ENCODE assay signal across 1 cellular context in genomic region chr9:38670542-38671371, GRCh38.
TF ChIP-seq lines count a peak whose summit lies in the region.

No MANE protein-coding gene starts in this region.

TF ChIP-seq in HCT116, 20 proteins besides CTCF, POLR2A, EP300 and RAD21 (continued from another document):
- TF ChIP-seq FOSL1 (IDR thresholded peaks at IDR 0.05; ENCODE audit: low read depth) (no peak), REST (IDR thresholded peaks at IDR 0.05; ENCODE audit: low read depth) (no peak), ZBTB33 (IDR thresholded peaks at IDR 0.05; ENCODE audit: extremely low read depth, insufficient replicate concordance, low read length) (no peak), CEBPB (IDR thresholded peaks at IDR 0.05; ENCODE audit: low read depth) (no peak), SIN3A (IDR thresholded peaks at IDR 0.05; ENCODE audit: low read depth) (no peak), ZFX (IDR thresholded peaks at IDR 0.05) (no peak), JUND (IDR thresholded peaks at IDR 0.05) (no peak), CBX3 (IDR thresholded peaks at IDR 0.05; ENCODE audit: low read depth) (no peak), SP1 (IDR thresholded peaks at IDR 0.05; ENCODE audit: low read depth) (no peak)
